Comparison of ENCODE assay signal across 21 cellular contexts in genomic region chr15:79364571-79365240, GRCh38.
"Had no signal": no experiment of that assay in that cellular context is flagged by ENCODE, and none has a peak within 500 bp of the region (broad histone marks: within the 10 kb centered on the region; RNA-seq: fewer than 3 reads in every experiment).

No MANE protein-coding gene starts in this region.

- H3K27ac ChIP-seq: ascending aorta, breast epithelium, dorsolateral prefrontal cortex, hepatocyte, left ventricle myocardium inferior, right atrium auricular region, tibial artery, uterus had no signal

- ATAC-seq: activated naive CD8-positive, alpha-beta T cell treated with anti-CD3 and anti-CD28 coated beads, Interleukin-2, amount 50 U/mL, for 24 hours; activated T-helper 17 cell treated with anti-CD3 and anti-CD28 coated beads, Interleukin-2, amount 50 U/mL, for 72 hours; naive thymus-derived CD8-positive, alpha-beta T cell had no signal

- DNase-seq: activated CD4-positive, alpha-beta T cell treated with anti-CD3 and anti-CD28 coated beads for 1 hour; activated CD4-positive, alpha-beta T cell treated with anti-CD3 and anti-CD28 coated beads, Interleukin-2, amount 50 U/mL, for 4 hours; activated naive CD4-positive, alpha-beta T cell treated with anti-CD3 and anti-CD28 coated beads for 36 hours; activated naive CD8-positive, alpha-beta T cell treated with anti-CD3 and anti-CD28 coated beads, Interleukin-2, amount 50 U/mL, for 24 hours; activated T-cell treated with anti-CD3 and anti-CD28 coated beads for 4 hours; dorsolateral prefrontal cortex; erythroblast; kidney; left ventricle myocardium inferior; naive thymus-derived CD8-positive, alpha-beta T cell; posterior cingulate gyrus; stimulated activated CD4-positive, alpha-beta T cell treated with anti-CD3 and anti-CD28 coated beads, Interleukin-4, amount 100 ng/mL, for 24 hours; stimulated activated naive CD4-positive, alpha-beta T cell; T1000; tibial artery; uterus had no signal
